Comparison of ENCODE assay signal across 22 cellular contexts in genomic region chr10:101189461-101190401, GRCh38. TPM values are rescaled to one million over a fixed set of nuclear protein-coding genes. Genes with fewer than 3 reads are reported as not detected.
A peak's percentile ranks its signal among the peaks of the same experiment; 100 is the strongest.
DNase-seq lines count a peak whose midpoint lies in the region; ATAC-seq and TF ChIP-seq lines count a peak whose summit lies in the region.
"Had no signal": no experiment of that assay in that cellular context is flagged by ENCODE, and none has a peak within 500 bp of the region (broad histone marks: within the 10 kb centered on the region; RNA-seq: fewer than 3 reads in every experiment).

No MANE protein-coding gene starts in this region.

- WGBS in thyroid gland, 2 donors: 44 to 48% methylated on average over 12 of the region's 12 CpGs

- no peak overlapping the region for H3K27ac Mint-ChIP-seq in activated naive CD4-positive, alpha-beta T cell treated with anti-CD3 and anti-CD28 coated beads, Interleukin-2, amount 10 ng/mL, durations not matched to agents 7 days and 5 days
- H3K27ac Mint-ChIP-seq in activated naive CD4-positive, alpha-beta T cell treated with anti-CD3 and anti-CD28 coated beads, Interleukin-2, amount 50 U/mL, for 72 hours: peak overlapping the region in 1 of 2 donors; percentile 24
- H3K27ac Mint-ChIP-seq in endothelial cell (ENCODE audit: unreplicated experiment): peak overlapping the region; percentile 91
- H3K27ac Mint-ChIP-seq: activated CD4-positive, alpha-beta T cell treated with anti-CD3 and anti-CD28 coated beads, Interleukin-2, amount 10 ng/mL, durations not matched to agents 7 days and 5 days had no signal

- no peaks in the 10 kb centered on the region for H3K36me3 ChIP-seq in Loucy (ENCODE audit: insufficient read depth, low read length)
- H3K36me3 ChIP-seq in thyroid gland: no peaks in the 10 kb centered on the region
- H3K36me3 ChIP-seq: cardiac muscle cell, gastrocnemius medialis, vagina had no signal

- H3K4me3 ChIP-seq in Loucy (ENCODE audit: low read length, poor library complexity, severe bottlenecking) (no peak overlapping the region), thyroid gland (replicated peaks in 1 of 3) (no peak overlapping the region)
- H3K4me3 ChIP-seq: cardiac muscle cell, dorsolateral prefrontal cortex, gastrocnemius medialis, vagina had no signal

- no peak for TF ChIP-seq CTCF in Loucy (conservative IDR thresholded peaks at IDR 0.05; ENCODE audit: low read length)
- TF ChIP-seq CTCF in endothelial cell (IDR thresholded peaks at IDR 0.05; ENCODE audit: unreplicated experiment): no peak
- no peak for TF ChIP-seq CTCF in thyroid gland (IDR thresholded peaks at IDR 0.05)

- TF ChIP-seq POLR2A in thyroid gland (IDR thresholded peaks at IDR 0.05): no peak

- H3K9ac ChIP-seq in Loucy (ENCODE audit: low read depth, low read length, poor library complexity, severe bottlenecking): no peak overlapping the region

- H3K9me3 ChIP-seq in Loucy (ENCODE audit: insufficient read depth, low read depth, low read length): no peaks in the 10 kb centered on the region
- H3K9me3 ChIP-seq in thyroid gland: no peaks in the 10 kb centered on the region
- H3K9me3 ChIP-seq: gastrocnemius medialis, vagina had no signal

- no peak for ATAC-seq in activated naive CD4-positive, alpha-beta T cell treated with anti-CD3 and anti-CD28 coated beads, Interleukin-2, amount 50 U/mL, for 72 hours
- ATAC-seq: gastrocnemius medialis, left lobe of liver had no signal

- peaks cover 13% of the 10 kb centered on the region for H3K4me1 Mint-ChIP-seq in activated naive CD4-positive, alpha-beta T cell treated with anti-CD3 and anti-CD28 coated beads, Interleukin-2, amount 10 ng/mL, durations not matched to agents 7 days and 5 days
- H3K4me1 Mint-ChIP-seq in endothelial cell (ENCODE audit: unreplicated experiment): peaks cover 31% of the 10 kb centered on the region
- H3K4me1 Mint-ChIP-seq: CD14-positive monocyte had no signal

- peak; percentile 27 for DNase-seq in activated naive CD4-positive, alpha-beta T cell treated with anti-CD3 and anti-CD28 coated beads, Interleukin-2, amount 10 ng/mL, durations not matched to agents 7 days and 5 days
- no peak for DNase-seq in activated naive CD4-positive, alpha-beta T cell treated with anti-CD3 and anti-CD28 coated beads, Interleukin-2, amount 50 U/mL, for 72 hours (ENCODE audit: low spot score in 2 of 2)
- DNase-seq in endothelial cell (ENCODE audit: low spot score): peak; percentile 32
- DNase-seq in amygdala (lab: John Stamatoyannopoulos, UW): no peak
- DNase-seq in thyroid gland: no peak
- DNase-seq in Kasumi-1 (lab: John Stamatoyannopoulos, UW): no peak
- DNase-seq in NCI-H1694 treated with DMSO at 0.1 percent for 48 hours (lab: John Stamatoyannopoulos, UW): no peak
- DNase-seq: activated CD4-positive, alpha-beta T cell treated with anti-CD3 and anti-CD28 coated beads, Interleukin-2, amount 10 ng/mL, durations not matched to agents 7 days and 5 days; activated effector memory CD4-positive, alpha-beta T cell treated with Interleukin-2 at 50 U/mL for 16 hours; amniotic stem cell; dorsolateral prefrontal cortex; erythroblast; gastrocnemius medialis; NCI-H1436; NCI-H524 treated with DMSO at 0.1 percent for 48 hours; occipital lobe had no signal

- H3K79me2 ChIP-seq in Loucy (ENCODE audit: insufficient read depth, low read length): no peaks in the 10 kb centered on the region

- H3K36me3 Mint-ChIP-seq in activated naive CD4-positive, alpha-beta T cell treated with anti-CD3 and anti-CD28 coated beads, Interleukin-2, amount 10 ng/mL, durations not matched to agents 7 days and 5 days: no peaks in the 10 kb centered on the region
- no peaks in the 10 kb centered on the region for H3K36me3 Mint-ChIP-seq in activated naive CD4-positive, alpha-beta T cell treated with anti-CD3 and anti-CD28 coated beads, Interleukin-2, amount 50 U/mL, for 72 hours
- H3K36me3 Mint-ChIP-seq in endothelial cell (ENCODE audit: low read depth, unreplicated experiment): peaks cover 6% of the 10 kb centered on the region
- H3K36me3 Mint-ChIP-seq: CD14-positive monocyte had no signal

- H3K4me1 ChIP-seq in Loucy (ENCODE audit: insufficient read depth, low read length, poor library complexity, severe bottlenecking) (peaks cover 12% of the 10 kb centered on the region), thyroid gland (no peaks in the 10 kb centered on the region)
- H3K4me1 ChIP-seq: gastrocnemius medialis, vagina had no signal

- H3K9me3 Mint-ChIP-seq in activated naive CD4-positive, alpha-beta T cell treated with anti-CD3 and anti-CD28 coated beads, Interleukin-2, amount 10 ng/mL, durations not matched to agents 7 days and 5 days: no peaks in the 10 kb centered on the region
- no peaks in the 10 kb centered on the region for H3K9me3 Mint-ChIP-seq in activated naive CD4-positive, alpha-beta T cell treated with anti-CD3 and anti-CD28 coated beads, Interleukin-2, amount 50 U/mL, for 72 hours
- no peaks in the 10 kb centered on the region for H3K9me3 Mint-ChIP-seq in endothelial cell (ENCODE audit: unreplicated experiment)
- H3K9me3 Mint-ChIP-seq: activated CD4-positive, alpha-beta T cell treated with anti-CD3 and anti-CD28 coated beads, Interleukin-2, amount 10 ng/mL, durations not matched to agents 7 days and 5 days had no signal

- H3K4me2 ChIP-seq in Loucy (ENCODE audit: low read depth, low read length, poor library complexity, severe bottlenecking): peak overlapping the region; percentile 21

- peak overlapping the region; percentile 65; the same call in 1 of the 2 replicates for H2AFZ ChIP-seq in Loucy (ENCODE audit: low read length)

- H3F3A ChIP-seq in Loucy (ENCODE audit: low read depth): no peaks in the 10 kb centered on the region

- H3K27ac ChIP-seq in thyroid gland: no peak overlapping the region
- H3K27ac ChIP-seq: cardiac muscle cell, dorsolateral prefrontal cortex, gastrocnemius medialis, vagina had no signal

- H4K20me1 ChIP-seq in Loucy (ENCODE audit: insufficient read depth, low read length, poor library complexity, severe bottlenecking): no peaks in the 10 kb centered on the region

- H3K9me2 ChIP-seq in Loucy (replicated peaks; ENCODE audit: low read depth, low read length): no peaks in the 10 kb centered on the region

- intact Hi-C loops in thyroid gland (cut with DNase I): no loop called here

- H3K27me3 ChIP-seq in Loucy (ENCODE audit: insufficient read depth, low read length, poor library complexity, severe bottlenecking) (no peaks in the 10 kb centered on the region), thyroid gland (no peaks in the 10 kb centered on the region)
- H3K27me3 ChIP-seq: cardiac muscle cell, gastrocnemius medialis, vagina had no signal

- no peak overlapping the region for H3K4me3 Mint-ChIP-seq in activated naive CD4-positive, alpha-beta T cell treated with anti-CD3 and anti-CD28 coated beads, Interleukin-2, amount 10 ng/mL, durations not matched to agents 7 days and 5 days
- H3K4me3 Mint-ChIP-seq in endothelial cell (ENCODE audit: unreplicated experiment): peak overlapping the region; percentile 60
- H3K4me3 Mint-ChIP-seq: activated CD4-positive, alpha-beta T cell treated with anti-CD3 and anti-CD28 coated beads, Interleukin-2, amount 10 ng/mL, durations not matched to agents 7 days and 5 days; CD14-positive monocyte had no signal

- H3K27me3 Mint-ChIP-seq in activated naive CD4-positive, alpha-beta T cell treated with anti-CD3 and anti-CD28 coated beads, Interleukin-2, amount 10 ng/mL, durations not matched to agents 7 days and 5 days: peaks cover 28% of the 10 kb centered on the region
- peaks cover 2% of the 10 kb centered on the region for H3K27me3 Mint-ChIP-seq in endothelial cell (ENCODE audit: unreplicated experiment)

- CTCF ChIA-PET in activated naive CD4-positive, alpha-beta T cell treated with anti-CD3 and anti-CD28 coated beads, Interleukin-2, amount 10 ng/mL, durations not matched to agents 7 days and 5 days (lab: Charles Lee): interaction anchor here (1.3 kb wide), 1 partner anchor 48 kb away, joined by 4 read pairs; no protein-coding TSS in a partner anchor

RNA-seq across cellular contexts. Expression of gene LBX1, which starts 39.5 kb away (rescaled TPM):
- total RNA-seq in activated naive CD4-positive, alpha-beta T cell treated with anti-CD3 and anti-CD28 coated beads, Interleukin-2, amount 50 U/mL, for 72 hours: not detected
- total RNA-seq in endothelial cell (ENCODE audit: unreplicated experiment): not detected
- total RNA-seq in thyroid gland: not detected
- total RNA-seq: activated CD4-positive, alpha-beta T cell treated with anti-CD3 and anti-CD28 coated beads, Interleukin-2, amount 10 ng/mL, durations not matched to agents 7 days and 5 days; cardiac muscle cell; HT1080; left lobe of liver; occipital lobe; vagina had no signal

RNA-seq across cellular contexts. Expression of gene TLX1, which starts 58.6 kb away (rescaled TPM):
- not detected for total RNA-seq in activated naive CD4-positive, alpha-beta T cell treated with anti-CD3 and anti-CD28 coated beads, Interleukin-2, amount 50 U/mL, for 72 hours
- total RNA-seq in endothelial cell (ENCODE audit: unreplicated experiment): 31.0 TPM
- total RNA-seq in thyroid gland: not detected
- total RNA-seq: activated CD4-positive, alpha-beta T cell treated with anti-CD3 and anti-CD28 coated beads, Interleukin-2, amount 10 ng/mL, durations not matched to agents 7 days and 5 days; dorsolateral prefrontal cortex; gastrocnemius medialis; HT1080; occipital lobe; vagina had no signal

Comparison
In these comparisons a context has a peak if more than half of its experiments do, and no peak if none do; other contexts are left out.
1. DNase-seq: peak in activated naive CD4-positive, alpha-beta T cell treated with anti-CD3 and anti-CD28 coated beads, Interleukin-2, amount 10 ng/mL, durations not matched to agents 7 days and 5 days (single experiment) and endothelial cell (single experiment); none in activated naive CD4-positive, alpha-beta T cell treated with anti-CD3 and anti-CD28 coated beads, Interleukin-2, amount 50 U/mL, for 72 hours (0 of 2), amygdala (0 of 56), thyroid gland (0 of 2), Kasumi-1 (0 of 2) and NCI-H1694 treated with DMSO at 0.1 percent for 48 hours (single experiment).
2. RNA of gene TLX1, which starts 58.6 kb away (total RNA-seq): 31.0 TPM in endothelial cell (single experiment); not detected in activated naive CD4-positive, alpha-beta T cell treated with anti-CD3 and anti-CD28 coated beads, Interleukin-2, amount 50 U/mL, for 72 hours and not detected in thyroid gland; every median in the first group is over 10 times any median in the second.